ENCODE assay signal across 1 cellular context in genomic region chr17:14330492-14330920, GRCh38.
TF ChIP-seq lines count a peak whose summit lies in the region.

No MANE protein-coding gene starts in this region.

TF ChIP-seq in HepG2, 621 proteins besides CTCF, POLR2A, EP300 and RAD21 (continued from another document and continues in another):
- TF ChIP-seq FOXP4 (CRISPR knock-in tag; IDR thresholded peaks at IDR 0.05) (peak; percentile 81), POLR2AphosphoS5 (IDR thresholded peaks at IDR 0.05; ENCODE audit: low read depth, low read length) (no peak), ZNF430 (CRISPR knock-in tag; IDR thresholded peaks at IDR 0.05) (no peak), NR2C2 (CRISPR knock-in tag; IDR thresholded peaks at IDR 0.05; ENCODE audit: borderline replicate concordance) (peak; percentile 59; the same call in 1 of the 2 replicates), DDIT3 (CRISPR knock-in tag; IDR thresholded peaks at IDR 0.05) (no peak), HCFC1 (IDR thresholded peaks at IDR 0.05; ENCODE audit: low read depth, low read length) (no peak), ZBTB21 (CRISPR knock-in tag; IDR thresholded peaks at IDR 0.05) (no peak), GLMP (CRISPR knock-in tag; IDR thresholded peaks at IDR 0.05; ENCODE audit: borderline replicate concordance) (no peak), ZNF562 (CRISPR knock-in tag; IDR thresholded peaks at IDR 0.05; ENCODE audit: borderline replicate concordance) (no peak), ZBTB39 (CRISPR knock-in tag; IDR thresholded peaks at IDR 0.05) (no peak), SIN3B (IDR thresholded peaks at IDR 0.05; ENCODE audit: low read length) (no peak), ZNF3 (CRISPR knock-in tag; IDR thresholded peaks at IDR 0.05) (no peak), ZNF235 (CRISPR knock-in tag; IDR thresholded peaks at IDR 0.05; ENCODE audit: borderline replicate concordance) (no peak), ZNF17 (CRISPR knock-in tag; IDR thresholded peaks at IDR 0.05) (no peak), ZNF672 (CRISPR knock-in tag; IDR thresholded peaks at IDR 0.05) (no peak), DPF2 (CRISPR knock-in tag; IDR thresholded peaks at IDR 0.05; ENCODE audit: borderline replicate concordance, low read depth) (0 out of 2 replicates have a peak, but pooled peaks have one; percentile 20), ZNF670 (CRISPR knock-in tag; IDR thresholded peaks at IDR 0.05; ENCODE audit: borderline replicate concordance) (peak; percentile 86; the same call in 1 of the 2 replicates), PHF21A (CRISPR knock-in tag; IDR thresholded peaks at IDR 0.05) (0 out of 2 replicates have a peak, but pooled peaks have one; percentile 17), ZNF569 (CRISPR knock-in tag; IDR thresholded peaks at IDR 0.05; ENCODE audit: borderline replicate concordance) (no peak), ZNF747 (CRISPR knock-in tag; IDR thresholded peaks at IDR 0.05; ENCODE audit: borderline replicate concordance) (no peak), ZNF740 (CRISPR knock-in tag; IDR thresholded peaks at IDR 0.05) (no peak), TOE1 (CRISPR knock-in tag; IDR thresholded peaks at IDR 0.05) (no peak), NCOA2 (CRISPR knock-in tag; IDR thresholded peaks at IDR 0.05) (no peak), BATF2 (CRISPR knock-in tag; IDR thresholded peaks at IDR 0.05) (no peak), SOX5 (CRISPR knock-in tag; IDR thresholded peaks at IDR 0.05; ENCODE audit: borderline replicate concordance) (peak; percentile 12; the same call in 1 of the 2 replicates), ZNF24 (IDR thresholded peaks at IDR 0.05) (no peak), ZNF816 (CRISPR knock-in tag; IDR thresholded peaks at IDR 0.05; ENCODE audit: borderline replicate concordance) (no peak), FOXK1 (CRISPR knock-in tag; IDR thresholded peaks at IDR 0.05; ENCODE audit: borderline replicate concordance, low read depth) (no peak), PRMT3 (CRISPR knock-in tag; IDR thresholded peaks at IDR 0.05; ENCODE audit: borderline replicate concordance, low read depth) (no peak), ZNF10 (CRISPR knock-in tag; IDR thresholded peaks at IDR 0.05; ENCODE audit: borderline replicate concordance, low read depth) (no peak), MEF2D (CRISPR knock-in tag; IDR thresholded peaks at IDR 0.05) (peak; percentile 28; the same call in 1 of the 2 replicates), GRHL1 (CRISPR knock-in tag; conservative IDR thresholded peaks at IDR 0.05) (no peak), ZSCAN29 (CRISPR knock-in tag; conservative IDR thresholded peaks at IDR 0.05) (no peak), ZBTB14 (CRISPR knock-in tag; IDR thresholded peaks at IDR 0.05) (no peak), SETDB1 (CRISPR knock-in tag; IDR thresholded peaks at IDR 0.05; ENCODE audit: borderline replicate concordance) (no peak), STAT5B (CRISPR knock-in tag; IDR thresholded peaks at IDR 0.05) (no peak), CENPT (CRISPR knock-in tag; IDR thresholded peaks at IDR 0.05; ENCODE audit: low read depth) (no peak), MTF2 (CRISPR knock-in tag; IDR thresholded peaks at IDR 0.05; ENCODE audit: borderline replicate concordance) (no peak), HOXA7 (CRISPR knock-in tag; IDR thresholded peaks at IDR 0.05) (no peak), ZNF292 (CRISPR knock-in tag; IDR thresholded peaks at IDR 0.05; ENCODE audit: borderline replicate concordance, low read depth) (no peak), PITX1 (CRISPR knock-in tag; IDR thresholded peaks at IDR 0.05) (peak; percentile 41; the same call in 1 of the 2 replicates), RFX3 (CRISPR knock-in tag; IDR thresholded peaks at IDR 0.05) (no peak), ZNF609 (CRISPR knock-in tag; IDR thresholded peaks at IDR 0.05; ENCODE audit: borderline replicate concordance) (peak; percentile 52; the same call in 1 of the 2 replicates), CC2D1A (CRISPR knock-in tag; IDR thresholded peaks at IDR 0.05) (no peak), RARA (CRISPR knock-in tag; IDR thresholded peaks at IDR 0.05) (peak; percentile 91), E2F5 (CRISPR knock-in tag; conservative IDR thresholded peaks at IDR 0.05) (no peak), ZNF101 (CRISPR knock-in tag; IDR thresholded peaks at IDR 0.05; ENCODE audit: borderline replicate concordance, low read depth) (no peak), ZFP36L1 (CRISPR knock-in tag; IDR thresholded peaks at IDR 0.05) (no peak), HDAC2 (CRISPR knock-in tag; IDR thresholded peaks at IDR 0.05) (no peak), DRAP1 (CRISPR knock-in tag; IDR thresholded peaks at IDR 0.05) (no peak), MXD1 (CRISPR knock-in tag; IDR thresholded peaks at IDR 0.05) (no peak), SATB2 (CRISPR knock-in tag; IDR thresholded peaks at IDR 0.05) (no peak), MAFG (CRISPR knock-in tag; IDR thresholded peaks at IDR 0.05) (no peak), PHB2 (IDR thresholded peaks at IDR 0.05; ENCODE audit: partially characterized antibody) (no peak), HMG20A (CRISPR knock-in tag; IDR thresholded peaks at IDR 0.05; ENCODE audit: borderline replicate concordance) (no peak), MTA3 (CRISPR knock-in tag; IDR thresholded peaks at IDR 0.05) (no peak), THAP11 (CRISPR knock-in tag; IDR thresholded peaks at IDR 0.05) (no peak)
